Comparison of ENCODE assay signal across 1 cellular context in the genomic region with DNA sequence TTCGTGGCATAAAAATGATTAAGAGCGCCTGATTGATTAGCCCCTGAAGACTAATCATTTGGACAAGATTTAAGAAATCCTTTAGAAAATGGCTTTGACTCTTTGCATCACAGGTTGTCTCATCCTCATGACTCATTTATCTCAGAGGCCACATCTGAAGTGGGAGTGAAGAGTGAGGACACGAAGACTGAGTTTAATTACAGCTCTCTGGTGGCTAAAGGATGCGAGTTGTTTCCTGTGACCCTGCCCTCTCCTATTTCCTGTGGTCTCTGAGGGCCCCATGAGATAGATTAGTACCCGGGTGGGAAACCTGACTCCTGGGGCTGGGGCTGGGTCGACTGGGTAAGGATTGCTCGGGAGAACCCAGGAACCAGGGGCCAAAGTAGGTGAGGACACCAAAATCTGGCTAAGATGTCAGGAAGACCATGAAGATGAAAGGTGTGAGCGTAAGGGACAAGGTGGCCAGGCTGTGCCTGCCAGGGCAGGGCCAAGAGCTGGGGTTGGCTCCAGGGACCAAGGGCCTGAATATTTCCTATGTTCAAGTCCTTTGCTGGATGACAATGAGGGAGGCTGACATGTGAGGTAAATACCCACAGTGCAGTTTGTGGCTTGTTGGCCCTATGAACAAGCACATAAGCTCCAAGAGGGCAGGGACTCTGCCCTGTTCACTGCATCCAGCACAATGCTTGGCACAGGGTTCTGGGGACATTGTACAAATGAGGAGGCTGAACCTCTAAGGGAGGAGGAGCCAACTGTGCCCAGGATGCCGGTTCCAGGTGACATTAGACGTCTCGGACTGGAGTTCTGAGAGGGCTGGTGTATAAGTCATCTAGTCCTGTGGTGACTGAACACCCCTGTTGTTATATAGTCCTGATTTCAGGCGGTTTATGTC.
TF ChIP-seq lines count a peak whose summit lies in the region.

No MANE protein-coding gene starts in this region.

TF ChIP-seq in K562, 482 proteins besides CTCF, POLR2A, EP300 and RAD21:
- TF ChIP-seq GABPA (tag; conservative IDR thresholded peaks at IDR 0.05; ENCODE audit: low read depth), result no peak; the same call in 1 of the 2 replicates
- no peak for TF ChIP-seq BCOR (IDR thresholded peaks at IDR 0.05)
- TF ChIP-seq RFX5 (IDR thresholded peaks at IDR 0.05; ENCODE audit: low read depth, low read length), result no peak
- TF ChIP-seq, protein P1, sequence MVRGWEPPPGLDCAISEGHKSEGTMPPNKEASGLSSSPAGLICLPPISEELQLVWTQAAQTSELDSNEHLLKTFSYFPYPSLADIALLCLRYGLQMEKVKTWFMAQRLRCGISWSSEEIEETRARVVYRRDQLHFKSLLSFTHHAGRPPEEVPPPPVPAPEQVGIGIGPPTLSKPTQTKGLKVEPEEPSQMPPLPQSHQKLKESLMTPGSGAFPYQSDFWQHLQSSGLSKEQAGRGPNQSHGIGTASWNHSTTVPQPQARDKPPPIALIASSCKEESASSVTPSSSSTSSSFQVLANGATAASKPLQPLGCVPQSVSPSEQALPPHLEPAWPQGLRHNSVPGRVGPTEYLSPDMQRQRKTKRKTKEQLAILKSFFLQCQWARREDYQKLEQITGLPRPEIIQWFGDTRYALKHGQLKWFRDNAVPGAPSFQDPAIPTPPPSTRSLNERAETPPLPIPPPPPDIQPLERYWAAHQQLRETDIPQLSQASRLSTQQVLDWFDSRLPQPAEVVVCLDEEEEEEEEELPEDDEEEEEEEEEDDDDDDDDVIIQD (CRISPR knock-in tag; IDR thresholded peaks at IDR 0.05), result no peak
- TF ChIP-seq RBM17 (IDR thresholded peaks at IDR 0.05; ENCODE audit: borderline replicate concordance, low read depth, low read length), result no peak
- TF ChIP-seq PTTG1 (tag; IDR thresholded peaks at IDR 0.05; ENCODE audit: low read depth), result no peak
- no peak for TF ChIP-seq TAL1 (IDR thresholded peaks at IDR 0.05)
- TF ChIP-seq ZNF316 (IDR thresholded peaks at IDR 0.05), result no peak
- no peak for TF ChIP-seq ZNF124 (CRISPR knock-in tag; IDR thresholded peaks at IDR 0.05)
- no peak for TF ChIP-seq L3MBTL2 (IDR thresholded peaks at IDR 0.05)
- TF ChIP-seq ZNF217 (CRISPR knock-in tag; IDR thresholded peaks at IDR 0.05), result no peak
- no peak for TF ChIP-seq ETS2 (tag; IDR thresholded peaks at IDR 0.05; ENCODE audit: borderline replicate concordance, poor library complexity, severe bottlenecking)
- TF ChIP-seq HNRNPH1 (optimal IDR thresholded peaks at IDR 0.05; ENCODE audit: low read depth, low read length), result no peak
- 0 out of 2 replicates have a peak, but pooled peaks have one; percentile 20 for TF ChIP-seq JUND (IDR thresholded peaks at IDR 0.05; ENCODE audit: borderline replicate concordance, low read depth, low read length)
- TF ChIP-seq JUND (tag; IDR thresholded peaks at IDR 0.05; ENCODE audit: borderline replicate concordance, low read depth, low read length), result no peak
- peak; percentile 41 for TF ChIP-seq FOSL1 (tag; conservative IDR thresholded peaks at IDR 0.05)
- no peak for TF ChIP-seq HDAC1 (IDR thresholded peaks at IDR 0.05)
- TF ChIP-seq NR2C2 (CRISPR knock-in tag; IDR thresholded peaks at IDR 0.05), result no peak
- TF ChIP-seq NR2C2 (tag; IDR thresholded peaks at IDR 0.05), result peak; percentile 19; the same call in 1 of the 2 replicates
